19 cellular contexts compared by ENCODE assay signal in genomic region chr16:24007934-24008333, GRCh38.
A peak's percentile ranks its signal among the peaks of the same experiment; 100 is the strongest.
DNase-seq lines count a peak whose midpoint lies in the region; ATAC-seq and TF ChIP-seq lines count a peak whose summit lies in the region.
"Had no signal": no experiment of that assay in that cellular context is flagged by ENCODE, and none has a peak within 500 bp of the region (broad histone marks: within the 10 kb centered on the region; RNA-seq: fewer than 3 reads in every experiment).

No MANE protein-coding gene starts in this region.

- peak overlapping the region; percentile 71 for H3K27ac Mint-ChIP-seq in CD4-positive, alpha-beta T cell
- peak overlapping the region; percentile 49 for H3K27ac Mint-ChIP-seq in T-helper 17 cell
- peak overlapping the region; percentile 86 for H3K27ac Mint-ChIP-seq in memory B cell
- H3K27ac Mint-ChIP-seq in stimulated activated naive B cell treated with anti-CD40 and anti-IgM and Interleukin-4, amounts not matched to agents 10 μg/mL and 1 μg/mL and 100 μg/mL, for 72 hours, result peak overlapping the region; percentile 31
- H3K27ac Mint-ChIP-seq in type B pancreatic cell, result no peak overlapping the region
- H3K27ac Mint-ChIP-seq: H9 had no signal

- no peak for ATAC-seq in CD4-positive, alpha-beta T cell (ENCODE audit: poor library complexity)
- ATAC-seq in T-helper 17 cell (no peak), memory B cell (ENCODE audit: low read depth) (no peak)
- ATAC-seq in stimulated activated naive B cell treated with anti-CD40 and anti-IgM and Interleukin-4, amounts not matched to agents 10 μg/mL and 1 μg/mL and 100 μg/mL, for 72 hours (replicated peaks), result no peak

- H3K4me3 Mint-ChIP-seq in CD4-positive, alpha-beta T cell, result no peak overlapping the region
- H3K4me3 Mint-ChIP-seq in T-helper 17 cell, result no peak overlapping the region
- no peak overlapping the region for H3K4me3 Mint-ChIP-seq in memory B cell
- H3K4me3 Mint-ChIP-seq in stimulated activated naive B cell treated with anti-CD40 and anti-IgM and Interleukin-4, amounts not matched to agents 10 μg/mL and 1 μg/mL and 100 μg/mL, for 72 hours, result no peak overlapping the region
- H3K4me3 Mint-ChIP-seq in type B pancreatic cell, result no peak overlapping the region
- H3K4me3 Mint-ChIP-seq: H9 had no signal

- no peaks in the 10 kb centered on the region for H3K9me3 ChIP-seq in CD4-positive, alpha-beta T cell (ENCODE audit: control insufficient read depth, low read length)
- H3K9me3 ChIP-seq in T-helper 17 cell (ENCODE audit: control insufficient read depth, low read length, poor library complexity, severe bottlenecking), result no peaks in the 10 kb centered on the region
- H3K9me3 ChIP-seq: Peyer's patch, SJCRH30 had no signal

- H3K27me3 ChIP-seq in CD4-positive, alpha-beta T cell (ENCODE audit: control insufficient read depth, insufficient read depth, low read length), result no peaks in the 10 kb centered on the region
- H3K27me3 ChIP-seq: Peyer's patch, SJCRH30 had no signal

- POLR2A ChIA-PET in CD4-positive, alpha-beta T cell (lab: Charles Lee), result no interaction called here

- intact Hi-C loops in CD4-positive, alpha-beta T cell (cut with DNase I, micrococcal nuclease), result loop anchor here in 1 of 2 experiments (10.0 kb wide), 1 partner anchor 53 kb away; no protein-coding TSS in a partner anchor

- H3K27me3 Mint-ChIP-seq in CD4-positive, alpha-beta T cell, result no peaks in the 10 kb centered on the region
- no peaks in the 10 kb centered on the region for H3K27me3 Mint-ChIP-seq in T-helper 17 cell
- no peaks in the 10 kb centered on the region for H3K27me3 Mint-ChIP-seq in memory B cell
- no peaks in the 10 kb centered on the region for H3K27me3 Mint-ChIP-seq in stimulated activated naive B cell treated with anti-CD40 and anti-IgM and Interleukin-4, amounts not matched to agents 10 μg/mL and 1 μg/mL and 100 μg/mL, for 72 hours
- peaks cover 27% of the 10 kb centered on the region for H3K27me3 Mint-ChIP-seq in type B pancreatic cell

- H3K4me1 Mint-ChIP-seq in CD4-positive, alpha-beta T cell (ENCODE audit: low read depth), result peaks cover 48% of the 10 kb centered on the region
- H3K4me1 Mint-ChIP-seq in T-helper 17 cell (peaks cover 36% of the 10 kb centered on the region), memory B cell (peaks cover 78% of the 10 kb centered on the region), type B pancreatic cell (ENCODE audit: unreplicated experiment) (no peaks in the 10 kb centered on the region)
- peaks cover 64 to 95% of the 10 kb centered on the region in 2 donors for H3K4me1 Mint-ChIP-seq in stimulated activated naive B cell treated with anti-CD40 and anti-IgM and Interleukin-4, amounts not matched to agents 10 μg/mL and 1 μg/mL and 100 μg/mL, for 72 hours

- CTCF ChIA-PET in CD4-positive, alpha-beta T cell (lab: Charles Lee), result interaction anchor here (1.6 kb wide), 1 partner anchor 130 kb away, joined by 4 read pairs; no protein-coding TSS in a partner anchor

- no peak for TF ChIP-seq CTCF in CD4-positive, alpha-beta T cell (IDR thresholded peaks at IDR 0.05)
- TF ChIP-seq CTCF in type B pancreatic cell (conservative IDR thresholded peaks at IDR 0.05), result no peak

- no peak overlapping the region for H3K27ac ChIP-seq in CD4-positive, alpha-beta T cell (ENCODE audit: low read depth, low read length)
- H3K27ac ChIP-seq: C4-2B, Peyer's patch, SJCRH30 had no signal

- no peaks in the 10 kb centered on the region for H3K9me3 Mint-ChIP-seq in CD4-positive, alpha-beta T cell
- H3K9me3 Mint-ChIP-seq in memory B cell (no peaks in the 10 kb centered on the region), type B pancreatic cell (no peaks in the 10 kb centered on the region)
- peaks cover 0 to 1% of the 10 kb centered on the region in 2 donors for H3K9me3 Mint-ChIP-seq in stimulated activated naive B cell treated with anti-CD40 and anti-IgM and Interleukin-4, amounts not matched to agents 10 μg/mL and 1 μg/mL and 100 μg/mL, for 72 hours
- H3K9me3 Mint-ChIP-seq: H9 had no signal

- peaks cover 10% of the 10 kb centered on the region for H3K36me3 Mint-ChIP-seq in CD4-positive, alpha-beta T cell (ENCODE audit: low read depth)
- H3K36me3 Mint-ChIP-seq in T-helper 17 cell (ENCODE audit: low read depth), result no peaks in the 10 kb centered on the region
- H3K36me3 Mint-ChIP-seq in memory B cell, result peaks cover 36% of the 10 kb centered on the region
- H3K36me3 Mint-ChIP-seq in stimulated activated naive B cell treated with anti-CD40 and anti-IgM and Interleukin-4, amounts not matched to agents 10 μg/mL and 1 μg/mL and 100 μg/mL, for 72 hours, result peaks cover 21 to 35% of the 10 kb centered on the region in 2 donors
- no peaks in the 10 kb centered on the region for H3K36me3 Mint-ChIP-seq in type B pancreatic cell

- no peak for DNase-seq in CD4-positive, alpha-beta T cell
- DNase-seq in T-helper 17 cell, result no peak
- DNase-seq in memory B cell (ENCODE audit: low spot score in 2 of 2), result no peak
- DNase-seq in stimulated activated naive B cell treated with anti-CD40 and anti-IgM and Interleukin-4, amounts not matched to agents 10 μg/mL and 1 μg/mL and 100 μg/mL, for 72 hours, result no peak
- no peak for DNase-seq in type B pancreatic cell (ENCODE audit: extremely low spot score, unreplicated experiment)
- DNase-seq in NCI-H226, result no peak
- no peak for DNase-seq in stimulated activated CD8-positive, alpha-beta memory T cell treated with anti-CD3 and anti-CD28 coated beads, Interleukin-4, amount 100 ng/mL, for 48 hours
- DNase-seq: DND-41, H9, IMR-90, Karpas-422, MV-4-11, NCI-H1694, NCI-H2081, NCI-H2171, NCI-H524 treated with DMSO at 0.1 percent for 48 hours, Peyer's patch, SJCRH30 had no signal
